In the genomic region with DNA sequence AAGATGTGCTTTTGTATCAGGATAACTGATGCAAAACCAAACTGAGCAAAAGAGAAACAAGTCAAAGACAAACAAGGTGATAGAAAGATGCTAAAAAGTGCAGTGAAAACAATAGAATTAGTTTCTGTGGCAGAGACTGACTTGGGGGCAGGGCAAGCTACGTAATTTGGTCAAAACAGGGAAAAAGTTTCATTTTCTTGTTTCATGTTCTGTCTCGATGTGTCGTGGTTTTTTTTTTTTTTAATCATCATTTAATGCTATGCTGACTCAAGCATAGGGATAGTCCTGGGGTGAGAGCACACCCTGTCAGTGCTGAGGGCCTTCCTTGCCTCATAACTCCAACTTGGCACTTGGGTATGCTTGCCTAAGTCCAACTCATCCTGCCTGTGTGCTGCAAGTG, we compare ENCODE assay signal across 1 cellular context.
TF ChIP-seq lines count a peak whose summit lies in the region.

No MANE protein-coding gene starts in this region.

TF ChIP-seq in GM12878, 131 proteins besides CTCF, POLR2A, EP300 and RAD21 (continued from another document and continues in another):
- TF ChIP-seq, protein P1, sequence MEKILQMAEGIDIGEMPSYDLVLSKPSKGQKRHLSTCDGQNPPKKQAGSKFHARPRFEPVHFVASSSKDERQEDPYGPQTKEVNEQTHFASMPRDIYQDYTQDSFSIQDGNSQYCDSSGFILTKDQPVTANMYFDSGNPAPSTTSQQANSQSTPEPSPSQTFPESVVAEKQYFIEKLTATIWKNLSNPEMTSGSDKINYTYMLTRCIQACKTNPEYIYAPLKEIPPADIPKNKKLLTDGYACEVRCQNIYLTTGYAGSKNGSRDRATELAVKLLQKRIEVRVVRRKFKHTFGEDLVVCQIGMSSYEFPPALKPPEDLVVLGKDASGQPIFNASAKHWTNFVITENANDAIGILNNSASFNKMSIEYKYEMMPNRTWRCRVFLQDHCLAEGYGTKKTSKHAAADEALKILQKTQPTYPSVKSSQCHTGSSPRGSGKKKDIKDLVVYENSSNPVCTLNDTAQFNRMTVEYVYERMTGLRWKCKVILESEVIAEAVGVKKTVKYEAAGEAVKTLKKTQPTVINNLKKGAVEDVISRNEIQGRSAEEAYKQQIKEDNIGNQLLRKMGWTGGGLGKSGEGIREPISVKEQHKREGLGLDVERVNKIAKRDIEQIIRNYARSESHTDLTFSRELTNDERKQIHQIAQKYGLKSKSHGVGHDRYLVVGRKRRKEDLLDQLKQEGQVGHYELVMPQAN (conservative IDR thresholded peaks at IDR 0.05), result no peak
- TF ChIP-seq, protein P2, sequence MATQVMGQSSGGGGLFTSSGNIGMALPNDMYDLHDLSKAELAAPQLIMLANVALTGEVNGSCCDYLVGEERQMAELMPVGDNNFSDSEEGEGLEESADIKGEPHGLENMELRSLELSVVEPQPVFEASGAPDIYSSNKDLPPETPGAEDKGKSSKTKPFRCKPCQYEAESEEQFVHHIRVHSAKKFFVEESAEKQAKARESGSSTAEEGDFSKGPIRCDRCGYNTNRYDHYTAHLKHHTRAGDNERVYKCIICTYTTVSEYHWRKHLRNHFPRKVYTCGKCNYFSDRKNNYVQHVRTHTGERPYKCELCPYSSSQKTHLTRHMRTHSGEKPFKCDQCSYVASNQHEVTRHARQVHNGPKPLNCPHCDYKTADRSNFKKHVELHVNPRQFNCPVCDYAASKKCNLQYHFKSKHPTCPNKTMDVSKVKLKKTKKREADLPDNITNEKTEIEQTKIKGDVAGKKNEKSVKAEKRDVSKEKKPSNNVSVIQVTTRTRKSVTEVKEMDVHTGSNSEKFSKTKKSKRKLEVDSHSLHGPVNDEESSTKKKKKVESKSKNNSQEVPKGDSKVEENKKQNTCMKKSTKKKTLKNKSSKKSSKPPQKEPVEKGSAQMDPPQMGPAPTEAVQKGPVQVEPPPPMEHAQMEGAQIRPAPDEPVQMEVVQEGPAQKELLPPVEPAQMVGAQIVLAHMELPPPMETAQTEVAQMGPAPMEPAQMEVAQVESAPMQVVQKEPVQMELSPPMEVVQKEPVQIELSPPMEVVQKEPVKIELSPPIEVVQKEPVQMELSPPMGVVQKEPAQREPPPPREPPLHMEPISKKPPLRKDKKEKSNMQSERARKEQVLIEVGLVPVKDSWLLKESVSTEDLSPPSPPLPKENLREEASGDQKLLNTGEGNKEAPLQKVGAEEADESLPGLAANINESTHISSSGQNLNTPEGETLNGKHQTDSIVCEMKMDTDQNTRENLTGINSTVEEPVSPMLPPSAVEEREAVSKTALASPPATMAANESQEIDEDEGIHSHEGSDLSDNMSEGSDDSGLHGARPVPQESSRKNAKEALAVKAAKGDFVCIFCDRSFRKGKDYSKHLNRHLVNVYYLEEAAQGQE (IDR thresholded peaks at IDR 0.05; ENCODE audit: low read depth, low read length), result no peak
- TF ChIP-seq HDAC2 (IDR thresholded peaks at IDR 0.05) (no peak), FOXM1 (IDR thresholded peaks at IDR 0.05; ENCODE audit: low read depth, low read length) (peak; percentile 93; the same call in 1 of the 2 replicates), MXI1 (IDR thresholded peaks at IDR 0.05; ENCODE audit: low read depth, low read length) (no peak), JUND (IDR thresholded peaks at IDR 0.05; ENCODE audit: low read depth, low read length) (no peak; the same call in 1 of the 2 replicates), BCL11A (IDR thresholded peaks at IDR 0.05; ENCODE audit: low read depth, low read length) (peak; percentile 83), SREBF1 (IDR thresholded peaks at IDR 0.05; ENCODE audit: low read length) (no peak), TCF7 (IDR thresholded peaks at IDR 0.05; ENCODE audit: borderline replicate concordance) (peak; percentile 62; the same call in 1 of the 2 replicates), HCFC1 (IDR thresholded peaks at IDR 0.05; ENCODE audit: low read length) (no peak), CBX5 (IDR thresholded peaks at IDR 0.05; ENCODE audit: low read depth) (peak; percentile 51; the same call in 1 of the 2 replicates), RB1 (IDR thresholded peaks at IDR 0.05; ENCODE audit: borderline replicate concordance) (no peak), ZZZ3 (IDR thresholded peaks at IDR 0.05; ENCODE audit: control insufficient read depth, insufficient read length, low read depth) (no peak), SIN3A (IDR thresholded peaks at IDR 0.05; ENCODE audit: low read depth, low read length) (no peak), BACH1 (IDR thresholded peaks at IDR 0.05; ENCODE audit: borderline replicate concordance) (no peak), EZH2 (IDR thresholded peaks at IDR 0.05; ENCODE audit: borderline replicate concordance, control insufficient read depth, low read depth, low read length) (no peak), ZNF274 (IDR thresholded peaks at IDR 0.05; ENCODE audit: insufficient read depth, insufficient read length) (no peak), CEBPB (IDR thresholded peaks at IDR 0.05; ENCODE audit: borderline replicate concordance in 1 of 2, low read depth in 2 of 2, low read length in 2 of 2) (0 out of 4 replicates have a peak, but pooled peaks of 1 of the 2 experiments have one; percentile 75), FOS (IDR thresholded peaks at IDR 0.05; ENCODE audit: borderline replicate concordance, extremely low read depth, insufficient read length) (no peak), SRF (IDR thresholded peaks at IDR 0.05; ENCODE audit: low read depth in 2 of 2, low read length in 2 of 2) (0 out of 4 replicates have a peak, but pooled peaks of 1 of the 2 experiments have one; percentile 10), CREB1 (IDR thresholded peaks at IDR 0.05; ENCODE audit: low read depth) (peak; percentile 86), POU2F2 (IDR thresholded peaks at IDR 0.05; ENCODE audit: borderline replicate concordance, low read depth, low read length) (no peak), POLR2AphosphoS5 (IDR thresholded peaks at IDR 0.05; ENCODE audit: low read length) (no peak), SMAD1 (IDR thresholded peaks at IDR 0.05; ENCODE audit: low read depth, partially characterized antibody) (no peak), KDM1A (IDR thresholded peaks at IDR 0.05; ENCODE audit: borderline replicate concordance) (no peak), CHD2 (IDR thresholded peaks at IDR 0.05; ENCODE audit: borderline replicate concordance, low read depth, low read length) (peak; percentile 80), ESRRA (IDR thresholded peaks at IDR 0.05; ENCODE audit: low read length) (no peak), CHD1 (IDR thresholded peaks at IDR 0.05; ENCODE audit: low read depth, low read length) (no peak), NFIC (IDR thresholded peaks at IDR 0.05; ENCODE audit: low read depth, low read length) (peak; percentile 85), ATF7 (IDR thresholded peaks at IDR 0.05; ENCODE audit: low read depth) (peak; percentile 93), YY1 (IDR thresholded peaks at IDR 0.05; ENCODE audit: low read depth, low read length) (no peak), MEF2A (IDR thresholded peaks at IDR 0.05; ENCODE audit: insufficient read depth, low read depth, low read length) (peak; percentile 84), WRNIP1 (IDR thresholded peaks at IDR 0.05; ENCODE audit: borderline replicate concordance, low read depth, low read length) (no peak), SMAD5 (IDR thresholded peaks at IDR 0.05; ENCODE audit: low read depth) (no peak), FOXK2 (IDR thresholded peaks at IDR 0.05) (no peak), EGR1 (IDR thresholded peaks at IDR 0.05; ENCODE audit: borderline replicate concordance in 1 of 2, low read depth in 2 of 2, low read length in 2 of 2) (no peak), RFX5 (IDR thresholded peaks at IDR 0.05; ENCODE audit: low read depth, low read length) (no peak), CREM (IDR thresholded peaks at IDR 0.05; ENCODE audit: low read depth) (peak; percentile 84)
- TF ChIP-seq, protein P3, sequence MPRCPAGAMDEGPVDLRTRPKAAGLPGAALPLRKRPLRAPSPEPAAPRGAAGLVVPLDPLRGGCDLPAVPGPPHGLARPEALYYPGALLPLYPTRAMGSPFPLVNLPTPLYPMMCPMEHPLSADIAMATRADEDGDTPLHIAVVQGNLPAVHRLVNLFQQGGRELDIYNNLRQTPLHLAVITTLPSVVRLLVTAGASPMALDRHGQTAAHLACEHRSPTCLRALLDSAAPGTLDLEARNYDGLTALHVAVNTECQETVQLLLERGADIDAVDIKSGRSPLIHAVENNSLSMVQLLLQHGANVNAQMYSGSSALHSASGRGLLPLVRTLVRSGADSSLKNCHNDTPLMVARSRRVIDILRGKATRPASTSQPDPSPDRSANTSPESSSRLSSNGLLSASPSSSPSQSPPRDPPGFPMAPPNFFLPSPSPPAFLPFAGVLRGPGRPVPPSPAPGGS (IDR thresholded peaks at IDR 0.05; ENCODE audit: borderline replicate concordance, insufficient read depth, low read depth, low read length, poor library complexity, severe bottlenecking), result no peak
- TF ChIP-seq, protein P4, sequence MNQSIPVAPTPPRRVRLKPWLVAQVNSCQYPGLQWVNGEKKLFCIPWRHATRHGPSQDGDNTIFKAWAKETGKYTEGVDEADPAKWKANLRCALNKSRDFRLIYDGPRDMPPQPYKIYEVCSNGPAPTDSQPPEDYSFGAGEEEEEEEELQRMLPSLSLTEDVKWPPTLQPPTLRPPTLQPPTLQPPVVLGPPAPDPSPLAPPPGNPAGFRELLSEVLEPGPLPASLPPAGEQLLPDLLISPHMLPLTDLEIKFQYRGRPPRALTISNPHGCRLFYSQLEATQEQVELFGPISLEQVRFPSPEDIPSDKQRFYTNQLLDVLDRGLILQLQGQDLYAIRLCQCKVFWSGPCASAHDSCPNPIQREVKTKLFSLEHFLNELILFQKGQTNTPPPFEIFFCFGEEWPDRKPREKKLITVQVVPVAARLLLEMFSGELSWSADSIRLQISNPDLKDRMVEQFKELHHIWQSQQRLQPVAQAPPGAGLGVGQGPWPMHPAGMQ (IDR thresholded peaks at IDR 0.05; ENCODE audit: borderline replicate concordance), result no peak
- TF ChIP-seq, protein P5, sequence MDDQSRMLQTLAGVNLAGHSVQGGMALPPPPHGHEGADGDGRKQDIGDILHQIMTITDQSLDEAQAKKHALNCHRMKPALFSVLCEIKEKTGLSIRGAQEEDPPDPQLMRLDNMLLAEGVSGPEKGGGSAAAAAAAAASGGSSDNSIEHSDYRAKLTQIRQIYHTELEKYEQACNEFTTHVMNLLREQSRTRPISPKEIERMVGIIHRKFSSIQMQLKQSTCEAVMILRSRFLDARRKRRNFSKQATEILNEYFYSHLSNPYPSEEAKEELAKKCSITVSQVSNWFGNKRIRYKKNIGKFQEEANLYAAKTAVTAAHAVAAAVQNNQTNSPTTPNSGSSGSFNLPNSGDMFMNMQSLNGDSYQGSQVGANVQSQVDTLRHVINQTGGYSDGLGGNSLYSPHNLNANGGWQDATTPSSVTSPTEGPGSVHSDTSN (IDR thresholded peaks at IDR 0.05; ENCODE audit: insufficient replicate concordance, low read depth, low read length), result no peak
- TF ChIP-seq, protein P6, sequence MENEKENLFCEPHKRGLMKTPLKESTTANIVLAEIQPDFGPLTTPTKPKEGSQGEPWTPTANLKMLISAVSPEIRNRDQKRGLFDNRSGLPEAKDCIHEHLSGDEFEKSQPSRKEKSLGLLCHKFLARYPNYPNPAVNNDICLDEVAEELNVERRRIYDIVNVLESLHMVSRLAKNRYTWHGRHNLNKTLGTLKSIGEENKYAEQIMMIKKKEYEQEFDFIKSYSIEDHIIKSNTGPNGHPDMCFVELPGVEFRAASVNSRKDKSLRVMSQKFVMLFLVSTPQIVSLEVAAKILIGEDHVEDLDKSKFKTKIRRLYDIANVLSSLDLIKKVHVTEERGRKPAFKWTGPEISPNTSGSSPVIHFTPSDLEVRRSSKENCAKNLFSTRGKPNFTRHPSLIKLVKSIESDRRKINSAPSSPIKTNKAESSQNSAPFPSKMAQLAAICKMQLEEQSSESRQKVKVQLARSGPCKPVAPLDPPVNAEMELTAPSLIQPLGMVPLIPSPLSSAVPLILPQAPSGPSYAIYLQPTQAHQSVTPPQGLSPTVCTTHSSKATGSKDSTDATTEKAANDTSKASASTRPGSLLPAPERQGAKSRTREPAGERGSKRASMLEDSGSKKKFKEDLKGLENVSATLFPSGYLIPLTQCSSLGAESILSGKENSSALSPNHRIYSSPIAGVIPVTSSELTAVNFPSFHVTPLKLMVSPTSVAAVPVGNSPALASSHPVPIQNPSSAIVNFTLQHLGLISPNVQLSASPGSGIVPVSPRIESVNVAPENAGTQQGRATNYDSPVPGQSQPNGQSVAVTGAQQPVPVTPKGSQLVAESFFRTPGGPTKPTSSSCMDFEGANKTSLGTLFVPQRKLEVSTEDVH (IDR thresholded peaks at IDR 0.05; ENCODE audit: low read depth, partially characterized antibody), result no peak
- TF ChIP-seq, protein P7, sequence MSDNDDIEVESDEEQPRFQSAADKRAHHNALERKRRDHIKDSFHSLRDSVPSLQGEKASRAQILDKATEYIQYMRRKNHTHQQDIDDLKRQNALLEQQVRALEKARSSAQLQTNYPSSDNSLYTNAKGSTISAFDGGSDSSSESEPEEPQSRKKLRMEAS (IDR thresholded peaks at IDR 0.05; ENCODE audit: low read depth, low read length), result no peak
- TF ChIP-seq, protein P8, sequence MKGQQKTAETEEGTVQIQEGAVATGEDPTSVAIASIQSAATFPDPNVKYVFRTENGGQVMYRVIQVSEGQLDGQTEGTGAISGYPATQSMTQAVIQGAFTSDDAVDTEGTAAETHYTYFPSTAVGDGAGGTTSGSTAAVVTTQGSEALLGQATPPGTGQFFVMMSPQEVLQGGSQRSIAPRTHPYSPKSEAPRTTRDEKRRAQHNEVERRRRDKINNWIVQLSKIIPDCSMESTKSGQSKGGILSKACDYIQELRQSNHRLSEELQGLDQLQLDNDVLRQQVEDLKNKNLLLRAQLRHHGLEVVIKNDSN (IDR thresholded peaks at IDR 0.05; ENCODE audit: borderline replicate concordance, extremely low read length, insufficient read depth, low read depth, low read length), result no peak
- TF ChIP-seq, protein P9, sequence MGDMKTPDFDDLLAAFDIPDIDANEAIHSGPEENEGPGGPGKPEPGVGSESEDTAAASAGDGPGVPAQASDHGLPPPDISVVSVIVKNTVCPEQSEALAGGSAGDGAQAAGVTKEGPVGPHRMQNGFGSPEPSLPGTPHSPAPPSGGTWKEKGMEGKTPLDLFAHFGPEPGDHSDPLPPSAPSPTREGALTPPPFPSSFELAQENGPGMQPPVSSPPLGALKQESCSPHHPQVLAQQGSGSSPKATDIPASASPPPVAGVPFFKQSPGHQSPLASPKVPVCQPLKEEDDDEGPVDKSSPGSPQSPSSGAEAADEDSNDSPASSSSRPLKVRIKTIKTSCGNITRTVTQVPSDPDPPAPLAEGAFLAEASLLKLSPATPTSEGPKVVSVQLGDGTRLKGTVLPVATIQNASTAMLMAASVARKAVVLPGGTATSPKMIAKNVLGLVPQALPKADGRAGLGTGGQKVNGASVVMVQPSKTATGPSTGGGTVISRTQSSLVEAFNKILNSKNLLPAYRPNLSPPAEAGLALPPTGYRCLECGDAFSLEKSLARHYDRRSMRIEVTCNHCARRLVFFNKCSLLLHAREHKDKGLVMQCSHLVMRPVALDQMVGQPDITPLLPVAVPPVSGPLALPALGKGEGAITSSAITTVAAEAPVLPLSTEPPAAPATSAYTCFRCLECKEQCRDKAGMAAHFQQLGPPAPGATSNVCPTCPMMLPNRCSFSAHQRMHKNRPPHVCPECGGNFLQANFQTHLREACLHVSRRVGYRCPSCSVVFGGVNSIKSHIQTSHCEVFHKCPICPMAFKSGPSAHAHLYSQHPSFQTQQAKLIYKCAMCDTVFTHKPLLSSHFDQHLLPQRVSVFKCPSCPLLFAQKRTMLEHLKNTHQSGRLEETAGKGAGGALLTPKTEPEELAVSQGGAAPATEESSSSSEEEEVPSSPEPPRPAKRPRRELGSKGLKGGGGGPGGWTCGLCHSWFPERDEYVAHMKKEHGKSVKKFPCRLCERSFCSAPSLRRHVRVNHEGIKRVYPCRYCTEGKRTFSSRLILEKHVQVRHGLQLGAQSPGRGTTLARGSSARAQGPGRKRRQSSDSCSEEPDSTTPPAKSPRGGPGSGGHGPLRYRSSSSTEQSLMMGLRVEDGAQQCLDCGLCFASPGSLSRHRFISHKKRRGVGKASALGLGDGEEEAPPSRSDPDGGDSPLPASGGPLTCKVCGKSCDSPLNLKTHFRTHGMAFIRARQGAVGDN (IDR thresholded peaks at IDR 0.05), result no peak
